1 cellular context compared by ENCODE assay signal in genomic region chr6:124073021-124073420, GRCh38.
TF ChIP-seq lines count a peak whose summit lies in the region.

No MANE protein-coding gene starts in this region.

TF ChIP-seq in SK-N-SH treated with all-trans-retinoic acid at 6 μM for 48 hours, 23 proteins besides CTCF, POLR2A, EP300 and RAD21 (continued from another document):
- TF ChIP-seq, protein P1, sequence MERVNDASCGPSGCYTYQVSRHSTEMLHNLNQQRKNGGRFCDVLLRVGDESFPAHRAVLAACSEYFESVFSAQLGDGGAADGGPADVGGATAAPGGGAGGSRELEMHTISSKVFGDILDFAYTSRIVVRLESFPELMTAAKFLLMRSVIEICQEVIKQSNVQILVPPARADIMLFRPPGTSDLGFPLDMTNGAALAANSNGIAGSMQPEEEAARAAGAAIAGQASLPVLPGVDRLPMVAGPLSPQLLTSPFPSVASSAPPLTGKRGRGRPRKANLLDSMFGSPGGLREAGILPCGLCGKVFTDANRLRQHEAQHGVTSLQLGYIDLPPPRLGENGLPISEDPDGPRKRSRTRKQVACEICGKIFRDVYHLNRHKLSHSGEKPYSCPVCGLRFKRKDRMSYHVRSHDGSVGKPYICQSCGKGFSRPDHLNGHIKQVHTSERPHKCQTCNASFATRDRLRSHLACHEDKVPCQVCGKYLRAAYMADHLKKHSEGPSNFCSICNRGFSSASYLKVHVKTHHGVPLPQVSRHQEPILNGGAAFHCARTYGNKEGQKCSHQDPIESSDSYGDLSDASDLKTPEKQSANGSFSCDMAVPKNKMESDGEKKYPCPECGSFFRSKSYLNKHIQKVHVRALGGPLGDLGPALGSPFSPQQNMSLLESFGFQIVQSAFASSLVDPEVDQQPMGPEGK (CRISPR knock-in tag; IDR thresholded peaks at IDR 0.05; ENCODE audit: borderline replicate concordance) = no peak
- TF ChIP-seq ZNF8 (CRISPR knock-in tag; IDR thresholded peaks at IDR 0.05) = no peak
